Comparison of ENCODE assay signal across 17 cellular contexts in genomic region chr5:35842856-35843255, GRCh38. TPM values are rescaled to one million over a fixed set of nuclear protein-coding genes. Genes with fewer than 3 reads are reported as not detected.
A peak's percentile ranks its signal among the peaks of the same experiment; 100 is the strongest.
DNase-seq lines count a peak whose midpoint lies in the region; ATAC-seq, FAIRE-seq and TF ChIP-seq lines count a peak whose summit lies in the region.
"Had no signal": no experiment of that assay in that cellular context is flagged by ENCODE, and none has a peak within 500 bp of the region (broad histone marks: within the 10 kb centered on the region; RNA-seq: fewer than 3 reads in every experiment).

No MANE protein-coding gene starts in this region.

- H3K9me3 Mint-ChIP-seq in activated T-helper 17 cell treated with anti-CD3 and anti-CD28 coated beads, Interleukin-2, amount 50 U/mL, for 72 hours, result peaks cover 16% of the 10 kb centered on the region

- ATAC-seq in activated T-helper 17 cell treated with anti-CD3 and anti-CD28 coated beads, Interleukin-2, amount 50 U/mL, for 72 hours (replicated peaks), result no peak

- CTCF ChIA-PET in OCI-LY7 (lab: Charles Lee; ENCODE audit: unreplicated experiment), result no interaction called here

- peaks cover 59% of the 10 kb centered on the region for H3K9me3 ChIP-seq in OCI-LY7 (ENCODE audit: low read length)
- peaks cover 0 to 3% of the 10 kb centered on the region in 2 donors for H3K9me3 ChIP-seq in kidney (ENCODE audit: control insufficient read depth in 1 of 2, low read length in 2 of 2)

- POLR2A ChIA-PET in OCI-LY7 (lab: Charles Lee), result no interaction called here

- H3K9me2 ChIP-seq in OCI-LY7 (ENCODE audit: insufficient read depth, low read length), result no peaks in the 10 kb centered on the region

- H3K4me1 ChIP-seq in OCI-LY7 (ENCODE audit: insufficient read depth, low read length, poor library complexity, severe bottlenecking) (no peaks in the 10 kb centered on the region), kidney (ENCODE audit: control insufficient read depth in 1 of 2, insufficient read depth in 1 of 2, low read depth in 1 of 2, low read length in 2 of 2) (no peaks in the 10 kb centered on the region)
- H3K4me1 ChIP-seq: Caco-2 had no signal

- H3K4me2 ChIP-seq in OCI-LY7 (ENCODE audit: low read length), result no peak overlapping the region

- no TSS peak for BruUV-seq in OCI-LY7 (replicated peaks; lab: Mats Ljungman, UMichigan)

- H2AFZ ChIP-seq in OCI-LY7 (ENCODE audit: low read length), result no peak overlapping the region
- H2AFZ ChIP-seq: GM23248 had no signal

- FAIRE-seq in kidney (lab: Jason Lieb, UNC), result peak; percentile 64
- FAIRE-seq: G401.6, GM12892, H1 had no signal

- no peak overlapping the region for H3K4me3 ChIP-seq in OCI-LY7 (ENCODE audit: low read depth, low read length, poor library complexity, severe bottlenecking)
- H3K4me3 ChIP-seq in kidney (ENCODE audit: low read length in 2 of 2), result no peak overlapping the region
- H3K4me3 ChIP-seq: GM23248 had no signal

- no peak overlapping the region for H3K27ac ChIP-seq in OCI-LY7 (ENCODE audit: low read depth, low read length, poor library complexity, severe bottlenecking)
- no peak overlapping the region for H3K27ac ChIP-seq in kidney (ENCODE audit: low read depth in 2 of 2, low read length in 2 of 2)
- H3K27ac ChIP-seq: GM23248 had no signal

- no peaks in the 10 kb centered on the region for H4K20me1 ChIP-seq in OCI-LY7 (ENCODE audit: insufficient read depth, low read length)

- no peak overlapping the region for H3K9ac ChIP-seq in kidney (ENCODE audit: low read length in 2 of 2)
- H3K9ac ChIP-seq: GM23248 had no signal

- H3K27me3 Mint-ChIP-seq in activated T-helper 17 cell treated with anti-CD3 and anti-CD28 coated beads, Interleukin-2, amount 50 U/mL, for 72 hours, result no peaks in the 10 kb centered on the region
- H3K27me3 Mint-ChIP-seq: CD4-positive, alpha-beta memory T cell had no signal

- TF ChIP-seq CTCF in OCI-LY7 (conservative IDR thresholded peaks at IDR 0.05; ENCODE audit: low read length) (no peak), kidney (IDR thresholded peaks at IDR 0.05; ENCODE audit: borderline replicate concordance, extremely low read depth, insufficient read depth) (no peak)

- intact Hi-C loops in OCI-LY7 (cut with micrococcal nuclease; ENCODE audit: unreplicated experiment) (no loop called here), kidney (cut with DNase I) (no loop called here)

- peaks cover 34% of the 10 kb centered on the region for H3K4me1 Mint-ChIP-seq in activated T-helper 17 cell treated with anti-CD3 and anti-CD28 coated beads, Interleukin-2, amount 50 U/mL, for 72 hours

- H3K36me3 ChIP-seq in OCI-LY7 (ENCODE audit: insufficient read depth, low read length) (no peaks in the 10 kb centered on the region; the same call in 1 of the 2 replicates), kidney (ENCODE audit: control insufficient read depth in 1 of 2, insufficient read depth in 2 of 2, low read length in 2 of 2) (no peaks in the 10 kb centered on the region)

- no peaks in the 10 kb centered on the region for H3K79me2 ChIP-seq in OCI-LY7 (ENCODE audit: insufficient read depth, low read depth, low read length)

- H3K4me3 Mint-ChIP-seq in activated T-helper 17 cell treated with anti-CD3 and anti-CD28 coated beads, Interleukin-2, amount 50 U/mL, for 72 hours, result peak overlapping the region; percentile 33

- DNase-seq in OCI-LY7 (ENCODE audit: low spot score), result peak; percentile 36
- DNase-seq in kidney, result no peak
- no peak for DNase-seq in middle frontal gyrus (ENCODE audit: extremely low spot score, low spot score)
- no peak for DNase-seq in T1000 (lab: John Stamatoyannopoulos, UW)
- DNase-seq in COR-L47 (lab: John Stamatoyannopoulos, UW), result no peak
- DNase-seq: C1 segment of cervical spinal cord; Caco-2; CD4-positive, alpha-beta memory T cell; DMS153; DND-41; GM23248; H7; HCEC 1CT had no signal

- H3K36me3 Mint-ChIP-seq in activated T-helper 17 cell treated with anti-CD3 and anti-CD28 coated beads, Interleukin-2, amount 50 U/mL, for 72 hours (ENCODE audit: low read depth), result peaks cover 9% of the 10 kb centered on the region

- H3K27ac Mint-ChIP-seq in activated T-helper 17 cell treated with anti-CD3 and anti-CD28 coated beads, Interleukin-2, amount 50 U/mL, for 72 hours, result no peak overlapping the region

RNA-seq across cellular contexts. Expression of gene IL7R, which starts 13.8 kb away (rescaled TPM):
- total RNA-seq in OCI-LY7 (2014; rRNA removed; shearing (Covaris generic)), result 59.9 and 62.2 TPM in 2 replicates
- total RNA-seq in OCI-LY7 (2022) (4.6 and 4.7 TPM in 2 replicates), kidney (53.7 TPM)
- total RNA-seq in activated T-helper 17 cell treated with anti-CD3 and anti-CD28 coated beads, Interleukin-2, amount 50 U/mL, for 72 hours, result 100 to 1,000 TPM; 162 to 203 TPM
- 0.34 TPM for polyA plus RNA-seq in kidney (ENCODE audit: insufficient read depth, low read depth, low replicate concordance)
- total RNA-seq: Caco-2, H1, H7 had no signal
- polyA plus RNA-seq: H1 had no signal
